8 cellular contexts compared by ENCODE assay signal in genomic region chr12:108514973-108515814, GRCh38. TPM values are rescaled to one million over a fixed set of nuclear protein-coding genes. Genes with fewer than 3 reads are reported as not detected.
DNase-seq lines count a peak whose midpoint lies in the region; ATAC-seq lines count a peak whose summit lies in the region.

TSS of gene FICD (plus strand) at chr12:108515277. CDS start at chr12:108516973, 1,696 bp downstream.

- peak; percentile 91 to 92 for ATAC-seq in naive B cell (ENCODE audit: low read depth in 2 of 2)
- peak; percentile 93 for ATAC-seq in stimulated activated effector memory CD8-positive, alpha-beta T cell treated with anti-CD3 and anti-CD28 coated beads, Interleukin-12 subunit alpha, Interleukin-12 subunit beta, amount 100 ng/mL, for 72 hours

- peak within 1 kb of the TSS; percentile 82 for H3K27ac Mint-ChIP-seq in activated T-helper 1 cell treated with anti-CD3 and anti-CD28 coated beads, Interleukin-12 subunit alpha, Interleukin-12 subunit beta, Interleukin-2, Interleukin-4 antibody, amounts not matched to agents 30 ng/mL and 10 ng/mL and 1 ng/mL, durations not matched to agents 14 hours and 24 hours and 36 hours
- H3K27ac Mint-ChIP-seq in naive B cell = peak within 1 kb of the TSS; percentile 92 to 98 (median 96)
- peak within 1 kb of the TSS; percentile 94 for H3K27ac Mint-ChIP-seq in stimulated activated effector memory CD8-positive, alpha-beta T cell treated with anti-CD3 and anti-CD28 coated beads, Interleukin-12 subunit alpha, Interleukin-12 subunit beta, amount 100 ng/mL, for 72 hours

- peaks cover 3% of the 10 kb centered on the region for H3K27me3 Mint-ChIP-seq in activated T-helper 1 cell treated with anti-CD3 and anti-CD28 coated beads, Interleukin-12 subunit alpha, Interleukin-12 subunit beta, Interleukin-2, Interleukin-4 antibody, amounts not matched to agents 30 ng/mL and 10 ng/mL and 1 ng/mL, durations not matched to agents 14 hours and 24 hours and 36 hours (ENCODE audit: insufficient read depth)
- H3K27me3 Mint-ChIP-seq in naive B cell = no peaks in the 10 kb centered on the region

- H3K9me3 Mint-ChIP-seq in activated T-helper 1 cell treated with anti-CD3 and anti-CD28 coated beads, Interleukin-12 subunit alpha, Interleukin-12 subunit beta, Interleukin-2, Interleukin-4 antibody, amounts not matched to agents 30 ng/mL and 10 ng/mL and 1 ng/mL, durations not matched to agents 14 hours and 24 hours and 36 hours = no peaks in the 10 kb centered on the region
- H3K9me3 Mint-ChIP-seq in naive B cell = no peaks in the 10 kb centered on the region
- no peaks in the 10 kb centered on the region for H3K9me3 Mint-ChIP-seq in stimulated activated effector memory CD8-positive, alpha-beta T cell treated with anti-CD3 and anti-CD28 coated beads, Interleukin-12 subunit alpha, Interleukin-12 subunit beta, amount 100 ng/mL, for 72 hours

- H3K4me3 Mint-ChIP-seq in activated T-helper 1 cell treated with anti-CD3 and anti-CD28 coated beads, Interleukin-12 subunit alpha, Interleukin-12 subunit beta, Interleukin-2, Interleukin-4 antibody, amounts not matched to agents 30 ng/mL and 10 ng/mL and 1 ng/mL, durations not matched to agents 14 hours and 24 hours and 36 hours = peak within 1 kb of the TSS; percentile 91
- peak within 1 kb of the TSS; percentile 90 to 98 (median 96) for H3K4me3 Mint-ChIP-seq in naive B cell
- peak within 1 kb of the TSS; percentile 89 for H3K4me3 Mint-ChIP-seq in stimulated activated effector memory CD8-positive, alpha-beta T cell treated with anti-CD3 and anti-CD28 coated beads, Interleukin-12 subunit alpha, Interleukin-12 subunit beta, amount 100 ng/mL, for 72 hours

- peak; percentile 99 for DNase-seq in EH (ENCODE audit: low read depth)
- peak; percentile 87 for DNase-seq in GOT3 (lab: John Stamatoyannopoulos, UW)
- peak; percentile 98 for DNase-seq in LHCN-M2 (ENCODE audit: low read depth)
- DNase-seq in RPMI7951 (ENCODE audit: low read depth) = peak; percentile 97
- peak; percentile 99 for DNase-seq in activated T-helper 1 cell treated with anti-CD3 and anti-CD28 coated beads, Interleukin-12 subunit alpha, Interleukin-12 subunit beta, Interleukin-2, Interleukin-4 antibody, amounts not matched to agents 30 ng/mL and 10 ng/mL and 1 ng/mL, durations not matched to agents 14 hours and 24 hours and 36 hours (ENCODE audit: low spot score)
- DNase-seq in fibroblast of gingiva (ENCODE audit: low read depth) = peak; percentile 96
- peak; percentile 98 for DNase-seq in naive B cell
- peak; percentile 95 to 99 for DNase-seq in stimulated activated effector memory CD8-positive, alpha-beta T cell treated with anti-CD3 and anti-CD28 coated beads, Interleukin-12 subunit alpha, Interleukin-12 subunit beta, amount 100 ng/mL, for 72 hours (ENCODE audit: low spot score in 2 of 2)

- peaks cover 13% of the 10 kb centered on the region for H3K36me3 Mint-ChIP-seq in activated T-helper 1 cell treated with anti-CD3 and anti-CD28 coated beads, Interleukin-12 subunit alpha, Interleukin-12 subunit beta, Interleukin-2, Interleukin-4 antibody, amounts not matched to agents 30 ng/mL and 10 ng/mL and 1 ng/mL, durations not matched to agents 14 hours and 24 hours and 36 hours (ENCODE audit: low read depth)
- H3K36me3 Mint-ChIP-seq in naive B cell = peaks cover 0 to 4% of the 10 kb centered on the region in 2 donors
- H3K36me3 Mint-ChIP-seq in stimulated activated effector memory CD8-positive, alpha-beta T cell treated with anti-CD3 and anti-CD28 coated beads, Interleukin-12 subunit alpha, Interleukin-12 subunit beta, amount 100 ng/mL, for 72 hours = peaks cover 60% of the 10 kb centered on the region

- peaks cover 23% of the 10 kb centered on the region for H3K4me1 Mint-ChIP-seq in activated T-helper 1 cell treated with anti-CD3 and anti-CD28 coated beads, Interleukin-12 subunit alpha, Interleukin-12 subunit beta, Interleukin-2, Interleukin-4 antibody, amounts not matched to agents 30 ng/mL and 10 ng/mL and 1 ng/mL, durations not matched to agents 14 hours and 24 hours and 36 hours (ENCODE audit: low read depth)
- H3K4me1 Mint-ChIP-seq in naive B cell = peaks cover 30 to 33% (median 30%) of the 10 kb centered on the region in 3 donors
- H3K4me1 Mint-ChIP-seq in stimulated activated effector memory CD8-positive, alpha-beta T cell treated with anti-CD3 and anti-CD28 coated beads, Interleukin-12 subunit alpha, Interleukin-12 subunit beta, amount 100 ng/mL, for 72 hours = peaks cover 42% of the 10 kb centered on the region

- intact Hi-C loops in activated T-helper 1 cell treated with anti-CD3 and anti-CD28 coated beads, Interleukin-12 subunit alpha, Interleukin-12 subunit beta, Interleukin-2, Interleukin-4 antibody, amounts not matched to agents 30 ng/mL and 10 ng/mL and 1 ng/mL, durations not matched to agents 14 hours and 24 hours and 36 hours (cut with micrococcal nuclease) = loop anchor here (1.0 to 5.0 kb wide), 11 partner anchors 46 to 1057 kb away; partner anchors contain the start of genes ALKBH2, CORO1C, MMAB and MVK

RNA-seq across cellular contexts. Expression of gene FICD, which starts in this region (rescaled TPM):
- 7.0 and 7.9 TPM in 2 replicates for total RNA-seq in LHCN-M2 (2014; rRNA removed)
- 5.4 TPM for polyA plus RNA-seq in LHCN-M2 (2012)
- total RNA-seq in RPMI7951 (2014; rRNA removed; shearing (Covaris generic)) = 3.5 and 3.6 TPM in 2 replicates
- 6.1 and 6.8 TPM in 2 replicates for total RNA-seq in activated T-helper 1 cell treated with anti-CD3 and anti-CD28 coated beads, Interleukin-12 subunit alpha, Interleukin-12 subunit beta, Interleukin-2, Interleukin-4 antibody, amounts not matched to agents 30 ng/mL and 10 ng/mL and 1 ng/mL, durations not matched to agents 14 hours and 24 hours and 36 hours
- polyA plus RNA-seq in naive B cell (ENCODE audit: low read depth in 6 of 6) = 1 to 10 TPM; 1.6 to 4.9 (median 3.1) TPM

Comparison
In these comparisons a context has a peak if more than half of its experiments do, and no peak if none do; other contexts are left out.
1. Peak in every context shown above with its lines: DNase-seq and ATAC-seq.